Comparison of ENCODE assay signal across 9 cellular contexts in genomic region chr5:1772634-1773033, GRCh38. TPM values are rescaled to one million over a fixed set of nuclear protein-coding genes. Genes with fewer than 3 reads are reported as not detected.
DNase-seq lines count a peak whose midpoint lies in the region; TF ChIP-seq lines count a peak whose summit lies in the region.
"Had no signal": no experiment of that assay in that cellular context is flagged by ENCODE, and none has a peak within 500 bp of the region (broad histone marks: within the 10 kb centered on the region; RNA-seq: fewer than 3 reads in every experiment).

No MANE protein-coding gene starts in this region.

- no peak overlapping the region for H3K9ac ChIP-seq in Loucy (ENCODE audit: low read depth, low read length, poor library complexity, severe bottlenecking)

- H3K4me3 ChIP-seq in GM12865 (ENCODE audit: low read depth, low read length) (no peak overlapping the region), Loucy (ENCODE audit: low read length, poor library complexity, severe bottlenecking) (no peak overlapping the region), cardiac fibroblast (replicated peaks in 1 of 2; ENCODE audit: low read depth in 2 of 2, low read length in 2 of 2) (no peak overlapping the region), adrenal gland (no peak overlapping the region)

- DNase-seq in 8988T (peak; percentile 79), GM12865 (ENCODE audit: low read depth) (peak; percentile 52), cardiac fibroblast (ENCODE audit: low read depth in 2 of 2) (peak; percentile 68 to 72), adrenal gland (no peak), NOMO-1 treated with dmso at 0.1 percent for 144 hours (lab: John Stamatoyannopoulos, UW; ENCODE audit: unreplicated experiment) (no peak), NCI-H2029 treated with DMSO at 0.1 percent for 48 hours (lab: John Stamatoyannopoulos, UW) (no peak), GM20000 (ENCODE audit: low spot score) (no peak)

- H3F3A ChIP-seq in Loucy (ENCODE audit: low read depth), result no peaks in the 10 kb centered on the region

- TF ChIP-seq CTCF in GM12865 (IDR thresholded peaks at IDR 0.05; ENCODE audit: insufficient read depth, low read depth, low read length, missing control alignments), result peak; percentile 46
- peak; percentile 41 for TF ChIP-seq CTCF in Loucy (conservative IDR thresholded peaks at IDR 0.05; ENCODE audit: low read length)
- TF ChIP-seq CTCF in cardiac fibroblast (IDR thresholded peaks at IDR 0.05; ENCODE audit: low read depth, low read length), result peak; percentile 66
- TF ChIP-seq CTCF in adrenal gland (IDR thresholded peaks at IDR 0.05), result no peak
- no peak for TF ChIP-seq CTCF in GM20000 (IDR thresholded peaks at IDR 0.05; ENCODE audit: extremely low read depth, missing control alignments)

- no peak for TF ChIP-seq POLR2A in adrenal gland (IDR thresholded peaks at IDR 0.05)

- H3K27me3 ChIP-seq in Loucy (ENCODE audit: insufficient read depth, low read length, poor library complexity, severe bottlenecking) (no peaks in the 10 kb centered on the region), adrenal gland (no peaks in the 10 kb centered on the region)

- H3K4me2 ChIP-seq in Loucy (ENCODE audit: low read depth, low read length, poor library complexity, severe bottlenecking), result no peak overlapping the region

- peak overlapping the region; percentile 67; the same call in 1 of the 2 replicates for H2AFZ ChIP-seq in Loucy (ENCODE audit: low read length)

- H3K79me2 ChIP-seq in Loucy (ENCODE audit: insufficient read depth, low read length), result no peaks in the 10 kb centered on the region

- intact Hi-C loops in adrenal gland (cut with DNase I), result no loop called here

- H4K20me1 ChIP-seq in Loucy (ENCODE audit: insufficient read depth, low read length, poor library complexity, severe bottlenecking), result no peaks in the 10 kb centered on the region

- no peaks in the 10 kb centered on the region for H3K36me3 ChIP-seq in Loucy (ENCODE audit: insufficient read depth, low read length)
- no peaks in the 10 kb centered on the region for H3K36me3 ChIP-seq in adrenal gland (replicated peaks in 1 of 2)
- H3K36me3 ChIP-seq: neutrophil had no signal

- no peaks in the 10 kb centered on the region for H3K9me2 ChIP-seq in Loucy (replicated peaks; ENCODE audit: low read depth, low read length)

- H3K9me3 ChIP-seq in Loucy (ENCODE audit: insufficient read depth, low read depth, low read length) (no peaks in the 10 kb centered on the region), adrenal gland (replicated peaks in 1 of 3) (no peaks in the 10 kb centered on the region)
- H3K9me3 ChIP-seq: neutrophil had no signal

- WGBS in adrenal gland, 4 donors, result 12 to 24% (median 20%) methylated on average over 5 of the region's 5 CpGs

- H3K4me1 ChIP-seq in Loucy (ENCODE audit: insufficient read depth, low read length, poor library complexity, severe bottlenecking), result no peaks in the 10 kb centered on the region
- no peaks in the 10 kb centered on the region for H3K4me1 ChIP-seq in adrenal gland (replicated peaks in 1 of 2)

- H3K27ac ChIP-seq in adrenal gland, result no peak overlapping the region
- H3K27ac ChIP-seq: neutrophil had no signal

RNA-seq across cellular contexts. Expression of gene MRPL36, which starts 27.0 kb away (rescaled TPM):
- 10 to 100 TPM; 23.3 to 97.4 (median 52.9) TPM for total RNA-seq in adrenal gland
- 10 to 100 TPM; 57.4 to 93.0 (median 67.0) TPM for polyA plus RNA-seq in adrenal gland

RNA-seq across cellular contexts. Expression of gene NDUFS6, which starts 28.6 kb away (rescaled TPM):
- total RNA-seq in adrenal gland, result 10 to 100 TPM; 23.3 to 75.8 (median 36.8) TPM
- polyA plus RNA-seq in adrenal gland, result 10 to 100 TPM; 32.3 to 58.6 (median 58.5) TPM

Comparison
In these comparisons a context has a peak if more than half of its experiments do, and no peak if none do; other contexts are left out.
1. DNase-seq: peak in 8988T (single experiment), GM12865 (single experiment) and cardiac fibroblast (2 of 2); none in adrenal gland (0 of 7), NOMO-1 treated with dmso at 0.1 percent for 144 hours (single experiment), NCI-H2029 treated with DMSO at 0.1 percent for 48 hours (single experiment) and GM20000 (single experiment).
2. CTCF ChIP-seq: peak in GM12865 (single experiment), Loucy (single experiment) and cardiac fibroblast (single experiment); none in adrenal gland (0 of 6) and GM20000 (single experiment).